ENCODE assay signal across 18 cellular contexts in genomic region chr16:87792205-87792565, GRCh38. TPM values are rescaled to one million over a fixed set of nuclear protein-coding genes. Genes with fewer than 3 reads are reported as not detected.
DNase-seq lines count a peak whose midpoint lies in the region; ATAC-seq and TF ChIP-seq lines count a peak whose summit lies in the region.
"Had no signal": no experiment of that assay in that cellular context is flagged by ENCODE, and none has a peak within 500 bp of the region (broad histone marks: within the 10 kb centered on the region; RNA-seq: fewer than 3 reads in every experiment).

No MANE protein-coding gene starts in this region.

- H3K4me3 Mint-ChIP-seq in Caco-2 (ENCODE audit: unreplicated experiment) = no peak overlapping the region
- H3K4me3 Mint-ChIP-seq in stimulated activated memory B cell treated with anti-CD40 and anti-IgM and Interleukin-4, amounts not matched to agents 10 μg/mL and 1 μg/mL and 100 μg/mL, for 72 hours = no peak overlapping the region
- H3K4me3 Mint-ChIP-seq: CD4-positive, alpha-beta T cell had no signal

- CTCF ChIA-PET in Caco-2 (lab: Charles Lee) (interaction anchor here (0.5 to 0.7 kb wide), 3 partner anchors 13 to 167 kb away, joined by 4 to 6 read pairs (median 5); no protein-coding TSS in a partner anchor), Panc1 (lab: Charles Lee) (interaction anchor here (0.7 kb wide), 1 partner anchor 760 kb away, joined by 6 read pairs; no protein-coding TSS in a partner anchor)

- TF ChIP-seq CTCF in Caco-2 (IDR thresholded peaks at IDR 0.05; ENCODE audit: insufficient read depth in 1 of 2, low read depth in 1 of 2, low read length in 1 of 2, severe bottlenecking in 1 of 2, unreplicated experiment in 1 of 2) (no peak), Panc1 (IDR thresholded peaks at IDR 0.05) (no peak), psoas muscle (IDR thresholded peaks at IDR 0.05) (no peak)

- intact Hi-C loops in Caco-2 (cut with micrococcal nuclease; ENCODE audit: unreplicated experiment) = no loop called here
- intact Hi-C loops in Panc1 (cut with micrococcal nuclease; ENCODE audit: unreplicated experiment) = no loop called here
- intact Hi-C loops in psoas muscle (cut with DNase I) = no loop called here

- peak overlapping the region; percentile 91 for H3K27ac Mint-ChIP-seq in Caco-2 (ENCODE audit: unreplicated experiment)
- H3K27ac Mint-ChIP-seq in stimulated activated memory B cell treated with anti-CD40 and anti-IgM and Interleukin-4, amounts not matched to agents 10 μg/mL and 1 μg/mL and 100 μg/mL, for 72 hours = no peak overlapping the region
- H3K27ac Mint-ChIP-seq: CD4-positive, alpha-beta T cell had no signal

- H3K4me3 ChIP-seq in Caco-2 (ENCODE audit: low read depth, low read length) (no peak overlapping the region), Panc1 (ENCODE audit: low read depth in 2 of 2, low read length in 2 of 2) (no peak overlapping the region), psoas muscle (no peak overlapping the region)
- H3K4me3 ChIP-seq: MG63 had no signal

- peak overlapping the region; percentile 29; the same call in 1 of the 2 replicates for H3K27ac ChIP-seq in Panc1 (ENCODE audit: low read length)
- peak overlapping the region; percentile 99 for H3K27ac ChIP-seq in epithelial cell of prostate
- H3K27ac ChIP-seq in psoas muscle = peak overlapping the region; percentile 3

- POLR2A ChIA-PET in Caco-2 (lab: Charles Lee) = no interaction called here
- POLR2A ChIA-PET in Panc1 (lab: Charles Lee) = no interaction called here

- H3K4me1 Mint-ChIP-seq in Caco-2 (ENCODE audit: low read depth, unreplicated experiment) = peaks cover 47% of the 10 kb centered on the region
- no peaks in the 10 kb centered on the region for H3K4me1 Mint-ChIP-seq in stimulated activated memory B cell treated with anti-CD40 and anti-IgM and Interleukin-4, amounts not matched to agents 10 μg/mL and 1 μg/mL and 100 μg/mL, for 72 hours

- H3K9me3 ChIP-seq in Caco-2 = no peaks in the 10 kb centered on the region
- no peaks in the 10 kb centered on the region for H3K9me3 ChIP-seq in Panc1 (ENCODE audit: control insufficient read depth, insufficient read depth, low read depth, low read length)
- H3K9me3 ChIP-seq in psoas muscle = no peaks in the 10 kb centered on the region
- H3K9me3 ChIP-seq: BE2C, MG63 had no signal

- BruUV-seq in Caco-2 (replicated peaks; lab: Mats Ljungman, UMichigan) (no TSS peak), Panc1 (replicated peaks; lab: Mats Ljungman, UMichigan) (no TSS peak)

- H3K9me3 Mint-ChIP-seq in Caco-2 (ENCODE audit: unreplicated experiment) = no peaks in the 10 kb centered on the region
- H3K9me3 Mint-ChIP-seq in stimulated activated memory B cell treated with anti-CD40 and anti-IgM and Interleukin-4, amounts not matched to agents 10 μg/mL and 1 μg/mL and 100 μg/mL, for 72 hours = no peaks in the 10 kb centered on the region
- H3K9me3 Mint-ChIP-seq: CD4-positive, alpha-beta T cell had no signal

- WGBS in psoas muscle, 3 donors = 62 to 92% (median 73%) methylated on average over 7 of the region's 7 CpGs

- in situ Hi-C loops in Panc1 (cut with HindIII; ENCODE audit: low pct_unique_long_range_greater_than_20kb, low sequenced_read_pairs) = no loop called here

- no peaks in the 10 kb centered on the region for H3K27me3 Mint-ChIP-seq in Caco-2 (ENCODE audit: insufficient read depth, unreplicated experiment)
- H3K27me3 Mint-ChIP-seq in stimulated activated memory B cell treated with anti-CD40 and anti-IgM and Interleukin-4, amounts not matched to agents 10 μg/mL and 1 μg/mL and 100 μg/mL, for 72 hours = no peaks in the 10 kb centered on the region
- H3K27me3 Mint-ChIP-seq: CD4-positive, alpha-beta T cell had no signal

- no peaks in the 10 kb centered on the region for H3K36me3 Mint-ChIP-seq in Caco-2 (ENCODE audit: insufficient read depth, unreplicated experiment)
- H3K36me3 Mint-ChIP-seq in stimulated activated memory B cell treated with anti-CD40 and anti-IgM and Interleukin-4, amounts not matched to agents 10 μg/mL and 1 μg/mL and 100 μg/mL, for 72 hours = no peaks in the 10 kb centered on the region

- no peaks in the 10 kb centered on the region for H3K36me3 ChIP-seq in Caco-2 (ENCODE audit: control insufficient read depth, insufficient read depth, low read length)
- H3K36me3 ChIP-seq in Panc1 (ENCODE audit: control insufficient read depth, insufficient read depth, low read length) = no peaks in the 10 kb centered on the region
- H3K36me3 ChIP-seq in psoas muscle (ENCODE audit: insufficient read depth in 1 of 2, low read depth in 1 of 2) = no peaks in the 10 kb centered on the region
- H3K36me3 ChIP-seq: BE2C, MG63 had no signal

- H3K27me3 ChIP-seq in Caco-2 (replicated peaks; ENCODE audit: control insufficient read depth, insufficient read depth, low read length) = no peaks in the 10 kb centered on the region
- H3K27me3 ChIP-seq in Panc1 (ENCODE audit: control insufficient read depth, insufficient read depth, low read length) = no peaks in the 10 kb centered on the region
- H3K27me3 ChIP-seq in psoas muscle (ENCODE audit: insufficient read depth in 3 of 3, low read length in 2 of 3) = no peaks in the 10 kb centered on the region
- H3K27me3 ChIP-seq: BE2C, MG63 had no signal

- peaks cover 43% of the 10 kb centered on the region for H3K4me1 ChIP-seq in Caco-2
- H3K4me1 ChIP-seq in Panc1 (ENCODE audit: control insufficient read depth, insufficient read depth, low read length) = peaks cover 15% of the 10 kb centered on the region
- H3K4me1 ChIP-seq in psoas muscle = peaks cover 8% of the 10 kb centered on the region

- no peak for ATAC-seq in Panc1
- no peak for ATAC-seq in psoas muscle
- no peak for ATAC-seq in stimulated activated memory B cell treated with anti-CD40 and anti-IgM and Interleukin-4, amounts not matched to agents 10 μg/mL and 1 μg/mL and 100 μg/mL, for 72 hours
- no peak for ATAC-seq in left lobe of liver

- DNase-seq in Caco-2 (no peak), Panc1 (ENCODE audit: low read depth, low spot score) (no peak), epithelial cell of prostate (ENCODE audit: low read depth, low spot score) (no peak), psoas muscle (no peak), T-helper 2 cell (no peak), nucleus accumbens (lab: John Stamatoyannopoulos, UW) (no peak), left lobe of liver (ENCODE audit: low spot score) (no peak)
- DNase-seq: BE2C; Calu3; CD4-positive, alpha-beta T cell; EL; MG63; NCI-H1417; NCI-H1694 treated with DMSO at 0.1 percent for 48 hours; NCI-H2227 treated with DMSO at 0.1 percent for 48 hours; NCI-H510A; Right ventricle myocardium superior had no signal

RNA-seq across cellular contexts. Expression of gene KLHDC4, which starts 26.4 kb away (rescaled TPM):
- total RNA-seq in Caco-2 (2022) = 116 and 117 TPM in 2 replicates
- 50.7 TPM for total RNA-seq in Panc1 (2021; ENCODE audit: unreplicated experiment)
- polyA plus RNA-seq in Panc1 (2012; ENCODE audit: insufficient read length) = 43.3 TPM
- 10 to 100 TPM; 11.1 to 19.7 (median 15.8) TPM for total RNA-seq in psoas muscle
- 10 to 100 TPM in 2 of 3 donors, 1 to 10 TPM in 1; 9.2 to 16.5 (median 10.1) TPM for polyA plus RNA-seq in psoas muscle
- 17.2 TPM for total RNA-seq in left lobe of liver

Comparison
In these comparisons a context has a peak if more than half of its experiments do, and no peak if none do; other contexts are left out.
1. H3K27ac ChIP-seq: peak in every context shown above with its lines; median percentile 99 in epithelial cell of prostate; 29 in Panc1; 3 in psoas muscle.